In genomic region chr3:150370982-150371381, GRCh38 we compare ENCODE assay signal across 12 cellular contexts. TPM values are rescaled to one million over a fixed set of nuclear protein-coding genes. Genes with fewer than 3 reads are reported as not detected.
DNase-seq lines count a peak whose midpoint lies in the region; ATAC-seq, FAIRE-seq and TF ChIP-seq lines count a peak whose summit lies in the region.
"Had no signal": no experiment of that assay in that cellular context is flagged by ENCODE, and none has a peak within 500 bp of the region (broad histone marks: within the 10 kb centered on the region; RNA-seq: fewer than 3 reads in every experiment).

No MANE protein-coding gene starts in this region.

- in situ Hi-C loops in GM12878 (cut with MboI), result no loop called here

- H3K36me3 ChIP-seq in GM12878 (ENCODE audit: control insufficient read depth in 2 of 2, insufficient read depth in 2 of 2, low read length in 1 of 2) (no peaks in the 10 kb centered on the region), keratinocyte (ENCODE audit: control insufficient read depth in 2 of 2, extremely low read depth in 1 of 2, insufficient read depth in 2 of 2, low read length in 2 of 2) (no peaks in the 10 kb centered on the region), spleen (no peaks in the 10 kb centered on the region)

- dilution Hi-C loops in keratinocyte (cut with MboI; ENCODE audit: extremely low pct_ligation_motif_present, low sequenced_read_pairs), result no loop called here

- peak; percentile 36 for DNase-seq in HCEC 1CT
- DNase-seq in GM12878 (ENCODE audit: low read depth, low spot score), result no peak
- no peak for DNase-seq in keratinocyte (ENCODE audit: low read depth, low spot score)
- no peak for DNase-seq in spleen
- DNase-seq in stimulated activated CD8-positive, alpha-beta memory T cell treated with anti-CD3 and anti-CD28 coated beads, Interleukin-4, amount 100 ng/mL, for 48 hours, result no peak
- no peak for DNase-seq in GM10248 (ENCODE audit: extremely low spot score)
- DNase-seq in erythroblast (lab: John Stamatoyannopoulos, UW), result no peak
- DNase-seq: activated CD4-positive, alpha-beta T cell treated with anti-CD3 and anti-CD28 coated beads for 48 hours; DND-41 had no signal

- no peak for TF ChIP-seq RAD21 in GM12878 (IDR thresholded peaks at IDR 0.05; ENCODE audit: insufficient read depth, low read depth, low read length)

- TF ChIP-seq CTCF in GM12878 (IDR thresholded peaks at IDR 0.05 in 2 of 3, conservative IDR thresholded peaks at IDR 0.05 in 1 of 3; ENCODE audit: control insufficient read depth in 2 of 3, extremely low read depth in 1 of 3, insufficient read depth in 1 of 3, low read depth in 3 of 3, low read length in 3 of 3), result no peak
- TF ChIP-seq CTCF in keratinocyte (optimal IDR thresholded peaks at IDR 0.05 in 1 of 3, IDR thresholded peaks at IDR 0.05 in 1 of 3, conservative IDR thresholded peaks at IDR 0.05 in 1 of 3; ENCODE audit: extremely low read depth in 1 of 3, insufficient read depth in 2 of 3, low read length in 3 of 3), result no peak
- no peak for TF ChIP-seq CTCF in spleen (IDR thresholded peaks at IDR 0.05 in 8 of 11, conservative IDR thresholded peaks at IDR 0.05 in 3 of 11)
- no peak for TF ChIP-seq CTCF in GM10248 (IDR thresholded peaks at IDR 0.05; ENCODE audit: control extremely low read depth, extremely low read depth, low read depth, missing control alignments)

- H3K9ac ChIP-seq in GM12878 (ENCODE audit: control insufficient read depth, insufficient read depth, low read length), result no peak overlapping the region
- peak overlapping the region; percentile 89 for H3K9ac ChIP-seq in keratinocyte (ENCODE audit: control insufficient read depth, extremely low read depth, insufficient read depth, low read length)

- H3K27me3 ChIP-seq in GM12878 (replicated peaks in 1 of 2; ENCODE audit: control insufficient read depth in 2 of 2, insufficient read depth in 2 of 2, low read length in 1 of 2), result no peaks in the 10 kb centered on the region
- no peaks in the 10 kb centered on the region for H3K27me3 ChIP-seq in keratinocyte (ENCODE audit: control insufficient read depth, extremely low read depth, insufficient read depth, low read length)
- H3K27me3 ChIP-seq in spleen (replicated peaks in 1 of 7), result no peaks in the 10 kb centered on the region

- no peak for ATAC-seq in GM12878
- no peak for ATAC-seq in GM18861 (IDR thresholded peaks at IDR 0.05; ENCODE audit: unreplicated experiment)

- H3K4me1 ChIP-seq in GM12878 (ENCODE audit: control insufficient read depth, insufficient read depth, low read length) (0 out of 2 replicates have a peak, but pooled peaks cover 2% of the 10 kb centered on the region), keratinocyte (ENCODE audit: control insufficient read depth, extremely low read depth, insufficient read depth, low read length) (peaks cover 20% of the 10 kb centered on the region), spleen (peaks cover 0 to 21% (median 0%) of the 10 kb centered on the region in 6 donors)

- H3K9me3 ChIP-seq in GM12878 (replicated peaks; ENCODE audit: control insufficient read depth, insufficient read depth, low read length) (no peaks in the 10 kb centered on the region), keratinocyte (ENCODE audit: control insufficient read depth, low read depth, low read length) (no peaks in the 10 kb centered on the region), spleen (no peaks in the 10 kb centered on the region)

- RAD21 ChIA-PET in GM12878 (lab: Charles Lee; ENCODE audit: unreplicated experiment), result no interaction called here

- TF ChIP-seq EP300 in GM12878 (IDR thresholded peaks at IDR 0.05; ENCODE audit: borderline replicate concordance in 1 of 2, control insufficient read depth in 1 of 2, low read depth in 2 of 2, low read length in 2 of 2), result no peak

- no peak overlapping the region for H3K4me2 ChIP-seq in GM12878 (ENCODE audit: control insufficient read depth, insufficient read depth)
- peak overlapping the region; percentile 87 for H3K4me2 ChIP-seq in keratinocyte (ENCODE audit: control insufficient read depth, extremely low read depth, insufficient read depth, low read depth, low read length)

- no peak overlapping the region for H3K27ac ChIP-seq in GM12878 (ENCODE audit: control insufficient read depth, insufficient read depth)
- peak overlapping the region; percentile 97 for H3K27ac ChIP-seq in keratinocyte (ENCODE audit: control insufficient read depth, insufficient read depth, low read length)
- H3K27ac ChIP-seq in spleen, result peak overlapping the region in 7 of 8 donors; percentile 59 to 82 (median 71)

- no peak overlapping the region for H3K4me3 ChIP-seq in GM12878
- peak overlapping the region; percentile 58 to 91 (median 90) for H3K4me3 ChIP-seq in keratinocyte (ENCODE audit: control insufficient read depth in 2 of 3, extremely low read depth in 1 of 3, insufficient read depth in 2 of 3, low read depth in 1 of 3, low read length in 3 of 3)
- no peak overlapping the region for H3K4me3 ChIP-seq in spleen

- CTCF ChIA-PET in GM12878 (lab: Yijun Ruan, JAX) (no interaction called here), GM10248 (lab: Yijun Ruan, JAX) (no interaction called here)

- H3K9me1 ChIP-seq in keratinocyte (ENCODE audit: control insufficient read depth, extremely low read depth, insufficient read depth, low read length), result no peaks in the 10 kb centered on the region

- TF ChIP-seq POLR2A in GM12878 (IDR thresholded peaks at IDR 0.05; ENCODE audit: low read depth, low read length) (no peak), spleen (IDR thresholded peaks at IDR 0.05) (no peak), erythroblast (IDR thresholded peaks at IDR 0.05; ENCODE audit: low read length) (no peak)

- H4K20me1 ChIP-seq in GM12878 (ENCODE audit: control insufficient read depth, insufficient read depth) (no peaks in the 10 kb centered on the region), keratinocyte (ENCODE audit: control insufficient read depth, extremely low read depth, insufficient read depth, low read length) (no peaks in the 10 kb centered on the region)

- H2AFZ ChIP-seq in GM12878 (ENCODE audit: control insufficient read depth, low read depth, low read length) (no peak overlapping the region), keratinocyte (ENCODE audit: control insufficient read depth, low read length) (no peak overlapping the region)

- WGBS in GM12878 (ENCODE audit: insufficient coverage, insufficient replicate concordance, low lambda C conversion rate, missing lambda C conversion rate), result 77% methylated on average over 2 of the region's 2 CpGs
- 89 to 94% (median 93%) methylated on average over 2 of the region's 2 CpGs for whole genome bisulfite sequencing in spleen, 5 donors

- FAIRE-seq in GM12878 (lab: Jason Lieb, UNC) (peak; percentile 27), keratinocyte (lab: Jason Lieb, UNC) (no peak)
- FAIRE-seq: GM19239, islet of Langerhans had no signal

- H3K79me2 ChIP-seq in GM12878 (ENCODE audit: control insufficient read depth, insufficient read depth, low read length) (no peaks in the 10 kb centered on the region), keratinocyte (ENCODE audit: control insufficient read depth, insufficient read depth, low read length) (peaks cover 10% of the 10 kb centered on the region)

- POLR2A ChIA-PET in GM12878 (lab: Charles Lee), result interaction anchor here (0.7 to 0.8 kb wide), 2 partner anchors 14 to 37 kb away, joined by 3 read pairs; partner anchors contain the start of gene TSC22D2
- POLR2A ChIA-PET in GM10248 (lab: Yijun Ruan, JAX), result no interaction called here

- intact Hi-C loops in GM12878 (cut with micrococcal nuclease; ENCODE audit: unreplicated experiment) (loop anchor here (5.0 kb wide), 1 partner anchor 36 kb away; the partner anchor contains the start of gene TSC22D2), spleen (cut with DNase I; ENCODE audit: low total_unique reads) (no loop called here)

- SMC1A ChIA-PET in GM12878 (lab: Charles Lee; ENCODE audit: uncharacterized antibody, unreplicated experiment), result no interaction called here

- no TSS peak for BruUV-seq in GM12878 (replicated peaks; lab: Mats Ljungman, UMichigan)

TF ChIP-seq in GM12878, 131 proteins besides CTCF, POLR2A, EP300 and RAD21 (continues in another document):
- no peak for TF ChIP-seq SIX5 (IDR thresholded peaks at IDR 0.05; ENCODE audit: low read depth, low read length, severe bottlenecking)

RNA-seq across cellular contexts. Expression of gene TSC22D2, which starts 37.1 kb away (rescaled TPM):
- total RNA-seq in GM12878 (2013; cell fraction: nucleolus; rRNA removed), result 34.3 and 34.9 TPM in 2 replicates
- total RNA-seq in GM12878 (2014; rRNA removed) (7.0 and 7.4 TPM in 2 replicates), GM12878 (2014; rRNA removed; fragmentation: Illumina TruSeq; extraction: Trizol) (11.0 and 11.2 TPM in 2 replicates), GM12878 (2021) (16.1 and 17.1 TPM in 2 replicates), spleen (10 to 100 TPM; 19.8 to 34.8 (median 28.7) TPM)
- 9.2 TPM for polyA plus RNA-seq in GM12878 (2011; ENCODE audit: low read depth)
- polyA plus RNA-seq in GM12878 (2011; rRNA removed) (11.8 and 16.7 TPM in 2 replicates), GM12878 (2014; fragmentation: Illumina TruSeq; extraction: Trizol) (13.9 and 18.7 TPM in 2 replicates), GM12878 (2014; fragmentation: Nextera tagmentation; extraction: Ambion mirVana) (10 to 100 TPM; 10.5 to 19.4 TPM), GM12878 (2014; rRNA removed) (5.6 and 8.2 TPM in 2 replicates), GM12878 (2016; fragmentation: Nextera tagmentation; extraction: Ambion mirVana) (1 to 10 TPM; 8.1 to 9.5 TPM), keratinocyte (16.3 to 22.3 TPM (median 19.3 TPM) in 3 replicates), spleen (10 to 100 TPM in 1 of 3 donors, 1 to 10 TPM in 2; 8.4 to 10.3 (median 9.8) TPM)
- polyA plus RNA-seq in GM12878 (2011; cell fraction: cytosol; rRNA removed), result 4.1 and 4.8 TPM in 2 replicates
- 16.7 and 21.0 TPM in 2 replicates for polyA plus RNA-seq in GM12878 (2011; cell fraction: nucleus; rRNA removed)
- 9.0 and 9.3 TPM in 2 replicates for polyA plus RNA-seq in GM12878 (2012)
- 24.2 and 29.4 TPM in 2 replicates for polyA minus RNA-seq in GM12878 (2011; rRNA and poly(A)+ RNA removed)
- polyA minus RNA-seq in GM12878 (2011; cell fraction: cytosol; rRNA and poly(A)+ RNA removed), result 11.4 and 12.9 TPM in 2 replicates
- polyA minus RNA-seq in GM12878 (2011; cell fraction: nucleus; rRNA and poly(A)+ RNA removed), result 37.1 and 70.3 TPM in 2 replicates
- 125 TPM for polyA plus RNA-seq in keratinocyte (2011; ENCODE audit: low read depth)
- polyA plus RNA-seq in keratinocyte (2011; cell fraction: cytosol; rRNA removed), result 7.4 and 15.8 TPM in 2 replicates
- polyA plus RNA-seq in keratinocyte (2011; cell fraction: nucleus; rRNA removed), result 43.1 and 52.5 TPM in 2 replicates
- 20.4 and 38.9 TPM in 2 replicates for polyA plus RNA-seq in keratinocyte (2012; ENCODE audit: low replicate concordance)
- 19.9 to 41.0 TPM (median 28.5 TPM) in 3 replicates for polyA minus RNA-seq in keratinocyte
- polyA minus RNA-seq in keratinocyte (2011; cell fraction: cytosol; rRNA and poly(A)+ RNA removed), result 13.8 TPM
- polyA minus RNA-seq in keratinocyte (2011; cell fraction: nucleus; rRNA and poly(A)+ RNA removed), result 52.3 and 100 TPM in 2 replicates

Comparison
In these comparisons a context has a peak if more than half of its experiments do, and no peak if none do; other contexts are left out.
1. H3K4me3 ChIP-seq: peak in keratinocyte (3 of 3); none in GM12878 (single experiment) and spleen (0 of 8).